Comparison of ENCODE assay signal across 1 cellular context in the genomic region with DNA sequence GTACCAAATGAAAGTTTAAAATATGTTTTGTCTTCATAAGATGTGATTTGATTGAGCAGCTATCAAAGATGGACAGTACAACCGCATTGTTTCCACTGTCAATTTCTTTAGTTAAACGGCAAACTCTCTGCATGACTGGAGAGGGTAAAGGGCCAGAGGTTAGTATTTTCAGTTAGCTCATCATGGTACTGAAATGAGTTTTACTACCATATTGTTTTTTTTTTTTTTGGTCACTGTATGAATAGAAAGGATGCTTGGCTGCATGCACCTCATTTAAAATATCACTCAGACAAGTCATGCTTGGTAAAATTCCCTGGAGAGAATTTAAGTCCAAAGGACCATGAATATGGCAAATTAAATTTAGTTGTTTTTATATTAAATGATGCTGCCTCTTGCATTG.
A peak's percentile ranks its signal among the peaks of the same experiment; 100 is the strongest.
TF ChIP-seq lines count a peak whose summit lies in the region.

No MANE protein-coding gene starts in this region.

TF ChIP-seq in GM12878, 131 proteins besides CTCF, POLR2A, EP300 and RAD21 (continued from another document):
- TF ChIP-seq, protein P1, sequence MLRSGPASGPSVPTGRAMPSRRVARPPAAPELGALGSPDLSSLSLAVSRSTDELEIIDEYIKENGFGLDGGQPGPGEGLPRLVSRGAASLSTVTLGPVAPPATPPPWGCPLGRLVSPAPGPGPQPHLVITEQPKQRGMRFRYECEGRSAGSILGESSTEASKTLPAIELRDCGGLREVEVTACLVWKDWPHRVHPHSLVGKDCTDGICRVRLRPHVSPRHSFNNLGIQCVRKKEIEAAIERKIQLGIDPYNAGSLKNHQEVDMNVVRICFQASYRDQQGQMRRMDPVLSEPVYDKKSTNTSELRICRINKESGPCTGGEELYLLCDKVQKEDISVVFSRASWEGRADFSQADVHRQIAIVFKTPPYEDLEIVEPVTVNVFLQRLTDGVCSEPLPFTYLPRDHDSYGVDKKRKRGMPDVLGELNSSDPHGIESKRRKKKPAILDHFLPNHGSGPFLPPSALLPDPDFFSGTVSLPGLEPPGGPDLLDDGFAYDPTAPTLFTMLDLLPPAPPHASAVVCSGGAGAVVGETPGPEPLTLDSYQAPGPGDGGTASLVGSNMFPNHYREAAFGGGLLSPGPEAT (IDR thresholded peaks at IDR 0.05; ENCODE audit: low read depth) = peak; percentile 35; the same call in 1 of the 2 replicates
- TF ChIP-seq HDAC2 (IDR thresholded peaks at IDR 0.05) = no peak
- TF ChIP-seq BCL11A (IDR thresholded peaks at IDR 0.05; ENCODE audit: low read depth, low read length) = peak; percentile 71
- peak; percentile 63 for TF ChIP-seq MEF2B (IDR thresholded peaks at IDR 0.05; ENCODE audit: partially characterized antibody, poor library complexity, severe bottlenecking)
- TF ChIP-seq HDGF (IDR thresholded peaks at IDR 0.05) = no peak
- TF ChIP-seq ZNF384 (IDR thresholded peaks at IDR 0.05; ENCODE audit: borderline replicate concordance, low read depth, low read length) = peak; percentile 79; the same call in 1 of the 2 replicates
- TF ChIP-seq, protein P2, sequence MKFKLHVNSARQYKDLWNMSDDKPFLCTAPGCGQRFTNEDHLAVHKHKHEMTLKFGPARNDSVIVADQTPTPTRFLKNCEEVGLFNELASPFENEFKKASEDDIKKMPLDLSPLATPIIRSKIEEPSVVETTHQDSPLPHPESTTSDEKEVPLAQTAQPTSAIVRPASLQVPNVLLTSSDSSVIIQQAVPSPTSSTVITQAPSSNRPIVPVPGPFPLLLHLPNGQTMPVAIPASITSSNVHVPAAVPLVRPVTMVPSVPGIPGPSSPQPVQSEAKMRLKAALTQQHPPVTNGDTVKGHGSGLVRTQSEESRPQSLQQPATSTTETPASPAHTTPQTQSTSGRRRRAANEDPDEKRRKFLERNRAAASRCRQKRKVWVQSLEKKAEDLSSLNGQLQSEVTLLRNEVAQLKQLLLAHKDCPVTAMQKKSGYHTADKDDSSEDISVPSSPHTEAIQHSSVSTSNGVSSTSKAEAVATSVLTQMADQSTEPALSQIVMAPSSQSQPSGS (IDR thresholded peaks at IDR 0.05; ENCODE audit: low read length) = peak; percentile 42; the same call in 1 of the 2 replicates
